Comparison of ENCODE assay signal across 35 cellular contexts in genomic region chr14:34466691-34467090, GRCh38.
"Had no signal": no experiment of that assay in that cellular context is flagged by ENCODE, and none has a peak within 500 bp of the region (broad histone marks: within the 10 kb centered on the region; RNA-seq: fewer than 3 reads in every experiment).

No MANE protein-coding gene starts in this region.

- H3K27me3 Mint-ChIP-seq: activated B cell treated with CpG ODN at 0.5 μM for 24 hours; activated CD8-positive, alpha-beta T cell treated with anti-CD3 and anti-CD28 coated beads for 36 hours; activated T-cell treated with anti-CD3 and anti-CD28 coated beads, Interleukin-2, amount 50 U/mL, for 24 hours; central memory CD8-positive, alpha-beta T cell; effector memory CD8-positive, alpha-beta T cell had no signal

- H3K4me3 ChIP-seq: ascending aorta, breast epithelium, cardiac muscle cell, esophagus muscularis mucosa, gastrocnemius medialis, heart right ventricle had no signal

- H3K4me1 ChIP-seq: ascending aorta, breast epithelium, foreskin keratinocyte, gastrocnemius medialis had no signal

- H3K36me3 Mint-ChIP-seq: activated CD8-positive, alpha-beta memory T cell treated with anti-CD3 and anti-CD28 coated beads, Interleukin-2, amount 10 ng/mL, durations not matched to agents 7 days and 5 days; activated naive CD4-positive, alpha-beta T cell treated with anti-CD3 and anti-CD28 coated beads, Interleukin-2, amount 10 ng/mL, durations not matched to agents 7 days and 5 days; activated naive CD4-positive, alpha-beta T cell treated with anti-CD3 and anti-CD28 coated beads, Interleukin-2, amount 50 U/mL, for 72 hours; activated naive CD8-positive, alpha-beta T cell treated with anti-CD3 and anti-CD28 coated beads, Interleukin-2, amount 10 ng/mL, durations not matched to agents 7 days and 5 days; brain had no signal

- H3K4me3 Mint-ChIP-seq: activated B cell treated with CpG ODN at 0.5 μM for 24 hours; activated CD8-positive, alpha-beta memory T cell treated with anti-CD3 and anti-CD28 coated beads, Interleukin-2, amount 10 ng/mL, durations not matched to agents 7 days and 5 days; activated CD8-positive, alpha-beta T cell treated with anti-CD3 and anti-CD28 coated beads for 36 hours; activated naive CD4-positive, alpha-beta T cell treated with anti-CD3 and anti-CD28 coated beads, Interleukin-2, amount 10 ng/mL, durations not matched to agents 7 days and 5 days; activated naive CD8-positive, alpha-beta T cell treated with anti-CD3 and anti-CD28 coated beads, Interleukin-2, amount 10 ng/mL, durations not matched to agents 7 days and 5 days; activated T-cell treated with anti-CD3 and anti-CD28 coated beads, Interleukin-2, amount 50 U/mL, for 24 hours; activated T-cell treated with anti-CD3 and anti-CD28 coated beads, Interleukin-2, amount 50 U/mL, for 72 hours; brain; central memory CD8-positive, alpha-beta T cell; effector memory CD8-positive, alpha-beta T cell; T-helper 17 cell had no signal

- H3K9me3 ChIP-seq: ascending aorta, breast epithelium, esophagus muscularis mucosa, gastrocnemius medialis, heart right ventricle had no signal

- H3K9me3 Mint-ChIP-seq: activated B cell treated with CpG ODN at 0.5 μM for 24 hours; activated CD8-positive, alpha-beta T cell treated with anti-CD3 and anti-CD28 coated beads for 36 hours; activated naive CD4-positive, alpha-beta T cell treated with anti-CD3 and anti-CD28 coated beads, Interleukin-2, amount 10 ng/mL, durations not matched to agents 7 days and 5 days; activated naive CD4-positive, alpha-beta T cell treated with anti-CD3 and anti-CD28 coated beads, Interleukin-2, amount 50 U/mL, for 72 hours; activated naive CD8-positive, alpha-beta T cell treated with anti-CD3 and anti-CD28 coated beads, Interleukin-2, amount 10 ng/mL, durations not matched to agents 7 days and 5 days; activated T-cell treated with anti-CD3 and anti-CD28 coated beads, Interleukin-2, amount 50 U/mL, for 24 hours; activated T-cell treated with anti-CD3 and anti-CD28 coated beads, Interleukin-2, amount 50 U/mL, for 72 hours; brain; central memory CD8-positive, alpha-beta T cell; effector memory CD8-positive, alpha-beta T cell had no signal

- H3K36me3 ChIP-seq: ascending aorta, breast epithelium, cardiac muscle cell, esophagus muscularis mucosa, gastrocnemius medialis, heart right ventricle had no signal

- ATAC-seq: activated CD4-positive, CD25-positive, alpha-beta regulatory T cell treated with anti-CD3 and anti-CD28 coated beads, Interleukin-2, amount 50 U/mL, for 24 hours; activated CD8-positive, alpha-beta memory T cell treated with anti-CD3 and anti-CD28 coated beads, Interleukin-2, amount 10 ng/mL, durations not matched to agents 7 days and 5 days; activated CD8-positive, alpha-beta T cell treated with anti-CD3 and anti-CD28 coated beads for 36 hours; activated naive CD4-positive, alpha-beta T cell treated with anti-CD3 and anti-CD28 coated beads, Interleukin-2, amount 50 U/mL, for 72 hours; activated T-cell treated with anti-CD3 and anti-CD28 coated beads, Interleukin-2, amount 50 U/mL, for 72 hours; effector memory CD8-positive, alpha-beta T cell; foreskin keratinocyte; gastrocnemius medialis; heart right ventricle; T-helper 17 cell had no signal

- DNase-seq: activated B cell treated with CpG ODN at 0.5 μM for 24 hours; activated CD4-positive, alpha-beta T cell treated with anti-CD3 and anti-CD28 coated beads for 48 hours; activated CD4-positive, alpha-beta T cell treated with anti-CD3 and anti-CD28 coated beads, Interleukin-2, amount 50 U/mL, for 1 hour; activated CD4-positive, alpha-beta T cell treated with anti-CD3 and anti-CD28 coated beads, Interleukin-2, amount 50 U/mL, for 48 hours; activated CD8-positive, alpha-beta memory T cell treated with anti-CD3 and anti-CD28 coated beads, Interleukin-2, amount 10 ng/mL, durations not matched to agents 7 days and 5 days; activated CD8-positive, alpha-beta T cell treated with anti-CD3 and anti-CD28 coated beads for 36 hours; activated gamma-delta T cell; activated naive CD4-positive, alpha-beta T cell; activated naive CD4-positive, alpha-beta T cell treated with anti-CD3 and anti-CD28 coated beads, Interleukin-2, amount 10 ng/mL, durations not matched to agents 7 days and 5 days; activated naive CD8-positive, alpha-beta T cell treated with anti-CD3 and anti-CD28 coated beads, Interleukin-2, amount 10 ng/mL, durations not matched to agents 7 days and 5 days; activated T-cell treated with anti-CD3 and anti-CD28 coated beads for 4 hours; activated T-cell treated with anti-CD3 and anti-CD28 coated beads, Interleukin-2, amount 50 U/mL, for 24 hours; activated T-cell treated with anti-CD3 and anti-CD28 coated beads, Interleukin-2, amount 50 U/mL, for 72 hours; cortex of kidney; dermis blood vessel endothelial cell; effector CD4-positive, alpha-beta T cell; effector memory CD8-positive, alpha-beta T cell; erythroblast; foreskin keratinocyte; gastrocnemius medialis; heart right ventricle; hippocampal formation; T-helper 1 cell; T-helper 17 cell had no signal

- FAIRE-seq: colon, TTC549 had no signal

- H3K27ac ChIP-seq: ascending aorta, breast epithelium, cardiac muscle cell, esophagus muscularis mucosa, foreskin keratinocyte, gastrocnemius medialis, VCaP had no signal

- H3K27ac Mint-ChIP-seq: activated B cell treated with CpG ODN at 0.5 μM for 24 hours; activated CD8-positive, alpha-beta memory T cell treated with anti-CD3 and anti-CD28 coated beads, Interleukin-2, amount 10 ng/mL, durations not matched to agents 7 days and 5 days; activated CD8-positive, alpha-beta T cell treated with anti-CD3 and anti-CD28 coated beads for 36 hours; activated naive CD4-positive, alpha-beta T cell treated with anti-CD3 and anti-CD28 coated beads, Interleukin-2, amount 10 ng/mL, durations not matched to agents 7 days and 5 days; activated naive CD4-positive, alpha-beta T cell treated with anti-CD3 and anti-CD28 coated beads, Interleukin-2, amount 50 U/mL, for 72 hours; activated naive CD8-positive, alpha-beta T cell treated with anti-CD3 and anti-CD28 coated beads, Interleukin-2, amount 10 ng/mL, durations not matched to agents 7 days and 5 days; activated T-cell treated with anti-CD3 and anti-CD28 coated beads, Interleukin-2, amount 50 U/mL, for 24 hours; activated T-cell treated with anti-CD3 and anti-CD28 coated beads, Interleukin-2, amount 50 U/mL, for 72 hours; brain; effector memory CD8-positive, alpha-beta T cell; T-helper 17 cell had no signal

- H3K27me3 ChIP-seq: ascending aorta, breast epithelium, cardiac muscle cell, esophagus muscularis mucosa, foreskin keratinocyte, gastrocnemius medialis, heart right ventricle had no signal
